In the genomic region with DNA sequence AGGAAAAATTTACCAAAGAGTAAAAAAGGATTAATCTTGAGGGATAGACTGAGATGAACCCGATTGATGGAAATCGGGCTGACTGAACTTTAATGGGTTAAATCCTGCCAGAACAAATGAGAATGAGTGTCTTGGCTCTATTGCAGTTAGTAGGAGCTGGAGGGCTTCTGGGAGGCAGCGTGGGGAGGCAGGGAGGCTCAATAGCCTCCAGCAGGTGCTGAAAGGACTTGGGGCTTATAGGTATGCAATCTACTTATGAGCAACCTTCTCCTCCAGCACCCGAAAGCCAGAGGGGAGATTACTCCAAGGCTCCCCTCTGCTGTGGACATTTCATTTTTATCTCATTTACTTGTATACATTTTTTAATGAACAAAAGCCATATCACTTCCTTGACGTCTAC, we compare ENCODE assay signal across 10 cellular contexts. TPM values are rescaled to one million over a fixed set of nuclear protein-coding genes. Genes with fewer than 3 reads are reported as not detected.
DNase-seq lines count a peak whose midpoint lies in the region; ATAC-seq, FAIRE-seq and TF ChIP-seq lines count a peak whose summit lies in the region.
"Had no signal": no experiment of that assay in that cellular context is flagged by ENCODE, and none has a peak within 500 bp of the region (broad histone marks: within the 10 kb centered on the region; RNA-seq: fewer than 3 reads in every experiment).

No MANE protein-coding gene starts in this region.

- peak overlapping the region; percentile 93 for H3K4me2 ChIP-seq in keratinocyte (ENCODE audit: control insufficient read depth, extremely low read depth, insufficient read depth, low read depth, low read length)

- no peak for TF ChIP-seq CTCF in keratinocyte (optimal IDR thresholded peaks at IDR 0.05 in 1 of 3, IDR thresholded peaks at IDR 0.05 in 1 of 3, conservative IDR thresholded peaks at IDR 0.05 in 1 of 3; ENCODE audit: extremely low read depth in 1 of 3, insufficient read depth in 2 of 3, low read length in 3 of 3)
- TF ChIP-seq CTCF in adrenal gland (IDR thresholded peaks at IDR 0.05), result no peak

- H4K20me1 ChIP-seq in keratinocyte (ENCODE audit: control insufficient read depth, extremely low read depth, insufficient read depth, low read length), result no peaks in the 10 kb centered on the region

- intact Hi-C loops in adrenal gland (cut with DNase I), result loop anchor here in 1 of 2 donors (10.0 kb wide), 2 partner anchors 54 to 154 kb away; partner anchors contain the start of gene RIOX2

- H3K4me1 Mint-ChIP-seq in activated naive CD4-positive, alpha-beta T cell treated with anti-CD3 and anti-CD28 coated beads, Interleukin-2, amount 10 ng/mL, durations not matched to agents 7 days and 5 days, result peaks cover 33% of the 10 kb centered on the region
- H3K4me1 Mint-ChIP-seq in activated naive CD8-positive, alpha-beta T cell treated with anti-CD3 and anti-CD28 coated beads for 36 hours, result peaks cover 19% of the 10 kb centered on the region

- H3K9me3 ChIP-seq in keratinocyte (ENCODE audit: control insufficient read depth, low read depth, low read length) (no peaks in the 10 kb centered on the region), thymus (ENCODE audit: control insufficient read depth) (no peaks in the 10 kb centered on the region), adrenal gland (replicated peaks in 1 of 3) (no peaks in the 10 kb centered on the region)

- H3K27me3 ChIP-seq in keratinocyte (ENCODE audit: control insufficient read depth, extremely low read depth, insufficient read depth, low read length) (no peaks in the 10 kb centered on the region), thymus (ENCODE audit: control insufficient read depth, insufficient read depth) (peaks cover 8% of the 10 kb centered on the region), adrenal gland (no peaks in the 10 kb centered on the region)

- peak overlapping the region; percentile 99 for H3K4me3 Mint-ChIP-seq in activated naive CD4-positive, alpha-beta T cell treated with anti-CD3 and anti-CD28 coated beads, Interleukin-2, amount 10 ng/mL, durations not matched to agents 7 days and 5 days
- peak overlapping the region; percentile 76 for H3K4me3 Mint-ChIP-seq in activated naive CD8-positive, alpha-beta T cell treated with anti-CD3 and anti-CD28 coated beads for 36 hours

- H3K27me3 Mint-ChIP-seq in activated naive CD4-positive, alpha-beta T cell treated with anti-CD3 and anti-CD28 coated beads, Interleukin-2, amount 10 ng/mL, durations not matched to agents 7 days and 5 days, result peaks cover 39% of the 10 kb centered on the region
- peaks cover 29% of the 10 kb centered on the region for H3K27me3 Mint-ChIP-seq in activated naive CD8-positive, alpha-beta T cell treated with anti-CD3 and anti-CD28 coated beads for 36 hours

- H3K4me3 ChIP-seq in keratinocyte (ENCODE audit: control insufficient read depth in 2 of 3, extremely low read depth in 1 of 3, insufficient read depth in 2 of 3, low read depth in 1 of 3, low read length in 3 of 3), result peak overlapping the region in 1 of 3 experiments; percentile 93
- peak overlapping the region; percentile 55 for H3K4me3 ChIP-seq in thymus (ENCODE audit: low read length)
- peak overlapping the region in 1 of 4 donors; percentile 68 for H3K4me3 ChIP-seq in adrenal gland

- dilution Hi-C loops in keratinocyte (cut with MboI; ENCODE audit: extremely low pct_ligation_motif_present, low sequenced_read_pairs), result no loop called here

- H3K4me1 ChIP-seq in keratinocyte (ENCODE audit: control insufficient read depth, extremely low read depth, insufficient read depth, low read length) (peaks cover 16% of the 10 kb centered on the region), thymus (ENCODE audit: control insufficient read depth, insufficient read depth, low read length) (peaks cover 2% of the 10 kb centered on the region), adrenal gland (replicated peaks in 1 of 2) (peaks cover 0 to 18% of the 10 kb centered on the region in 2 donors)

- no peak for TF ChIP-seq POLR2A in adrenal gland (IDR thresholded peaks at IDR 0.05)

- H3K9me1 ChIP-seq in keratinocyte (ENCODE audit: control insufficient read depth, extremely low read depth, insufficient read depth, low read length), result no peaks in the 10 kb centered on the region

- CTCF ChIA-PET in activated naive CD4-positive, alpha-beta T cell treated with anti-CD3 and anti-CD28 coated beads, Interleukin-2, amount 10 ng/mL, durations not matched to agents 7 days and 5 days (lab: Charles Lee), result interaction anchor here (0.5 to 4.0 kb wide), 8 partner anchors 24 to 217 kb away, joined by 3 to 22 read pairs (median 6); no protein-coding TSS in a partner anchor

- peak overlapping the region; percentile 85 for H3K27ac Mint-ChIP-seq in activated naive CD4-positive, alpha-beta T cell treated with anti-CD3 and anti-CD28 coated beads, Interleukin-2, amount 10 ng/mL, durations not matched to agents 7 days and 5 days
- H3K27ac Mint-ChIP-seq in activated naive CD4-positive, alpha-beta T cell treated with anti-CD3 and anti-CD28 coated beads, Interleukin-2, amount 50 U/mL, for 72 hours, result peak overlapping the region in 1 of 2 donors; percentile 28
- H3K27ac Mint-ChIP-seq in activated naive CD8-positive, alpha-beta T cell treated with anti-CD3 and anti-CD28 coated beads for 36 hours, result no peak overlapping the region

- WGBS in thymus, result 85% methylated on average over 5 of the region's 5 CpGs
- WGBS in adrenal gland, 4 donors, result 81 to 89% (median 84%) methylated on average over 5 of the region's 5 CpGs

- no peak overlapping the region for H3K9ac ChIP-seq in keratinocyte (ENCODE audit: control insufficient read depth, extremely low read depth, insufficient read depth, low read length)

- ATAC-seq in activated naive CD4-positive, alpha-beta T cell treated with anti-CD3 and anti-CD28 coated beads, Interleukin-2, amount 50 U/mL, for 72 hours, result no peak

- H3K79me2 ChIP-seq in keratinocyte (ENCODE audit: control insufficient read depth, insufficient read depth, low read length), result peaks cover 18% of the 10 kb centered on the region

- no peak overlapping the region for H2AFZ ChIP-seq in keratinocyte (ENCODE audit: control insufficient read depth, low read length)

- FAIRE-seq in keratinocyte (lab: Jason Lieb, UNC), result no peak
- FAIRE-seq: colon had no signal

- peak; percentile 20 for DNase-seq in activated naive CD4-positive, alpha-beta T cell treated with anti-CD3 and anti-CD28 coated beads, Interleukin-2, amount 10 ng/mL, durations not matched to agents 7 days and 5 days
- DNase-seq in activated naive CD4-positive, alpha-beta T cell treated with anti-CD3 and anti-CD28 coated beads, Interleukin-2, amount 50 U/mL, for 72 hours (ENCODE audit: low spot score in 2 of 2), result no peak
- no peak for DNase-seq in activated naive CD8-positive, alpha-beta T cell treated with anti-CD3 and anti-CD28 coated beads for 36 hours
- no peak for DNase-seq in keratinocyte (ENCODE audit: low read depth, low spot score)
- no peak for DNase-seq in mesenteric fat pad (ENCODE audit: low spot score)
- no peak for DNase-seq in SW480 (ENCODE audit: low spot score)
- no peak for DNase-seq in adrenal gland
- DNase-seq: KG1 had no signal

- H3K36me3 ChIP-seq in keratinocyte (ENCODE audit: control insufficient read depth in 2 of 2, extremely low read depth in 1 of 2, insufficient read depth in 2 of 2, low read length in 2 of 2) (no peaks in the 10 kb centered on the region), thymus (ENCODE audit: control insufficient read depth, insufficient read depth) (no peaks in the 10 kb centered on the region), adrenal gland (replicated peaks in 1 of 2) (no peaks in the 10 kb centered on the region)

- no peaks in the 10 kb centered on the region for H3K9me3 Mint-ChIP-seq in activated naive CD4-positive, alpha-beta T cell treated with anti-CD3 and anti-CD28 coated beads, Interleukin-2, amount 10 ng/mL, durations not matched to agents 7 days and 5 days
- no peaks in the 10 kb centered on the region for H3K9me3 Mint-ChIP-seq in activated naive CD4-positive, alpha-beta T cell treated with anti-CD3 and anti-CD28 coated beads, Interleukin-2, amount 50 U/mL, for 72 hours
- H3K9me3 Mint-ChIP-seq in activated naive CD8-positive, alpha-beta T cell treated with anti-CD3 and anti-CD28 coated beads for 36 hours, result no peaks in the 10 kb centered on the region

- no peak overlapping the region for H3K27ac ChIP-seq in keratinocyte (ENCODE audit: control insufficient read depth, insufficient read depth, low read length)
- H3K27ac ChIP-seq in thymus (ENCODE audit: low read depth), result no peak overlapping the region
- H3K27ac ChIP-seq in adrenal gland, result no peak overlapping the region

- peaks cover 2% of the 10 kb centered on the region for H3K36me3 Mint-ChIP-seq in activated naive CD4-positive, alpha-beta T cell treated with anti-CD3 and anti-CD28 coated beads, Interleukin-2, amount 10 ng/mL, durations not matched to agents 7 days and 5 days
- H3K36me3 Mint-ChIP-seq in activated naive CD4-positive, alpha-beta T cell treated with anti-CD3 and anti-CD28 coated beads, Interleukin-2, amount 50 U/mL, for 72 hours, result peaks cover 13 to 21% of the 10 kb centered on the region in 2 donors
- no peaks in the 10 kb centered on the region for H3K36me3 Mint-ChIP-seq in activated naive CD8-positive, alpha-beta T cell treated with anti-CD3 and anti-CD28 coated beads for 36 hours

RNA-seq across cellular contexts. Expression of gene CRYBG3, which starts 1.0 kb away (rescaled TPM):
- 10 to 100 TPM in 1 of 2 donors, 1 to 10 TPM in 1; 1.3 to 10.6 TPM for total RNA-seq in activated naive CD4-positive, alpha-beta T cell treated with anti-CD3 and anti-CD28 coated beads, Interleukin-2, amount 50 U/mL, for 72 hours
- 1 to 10 TPM; 2.2 to 2.5 TPM for total RNA-seq in activated naive CD8-positive, alpha-beta T cell treated with anti-CD3 and anti-CD28 coated beads for 36 hours
- 5.4 to 6.9 TPM (median 5.5 TPM) in 3 replicates for polyA plus RNA-seq in keratinocyte
- 15.3 TPM for polyA plus RNA-seq in keratinocyte (2011; ENCODE audit: low read depth)
- polyA plus RNA-seq in keratinocyte (2011; cell fraction: cytosol; rRNA removed), result 1.6 and 2.5 TPM in 2 replicates
- 10.0 and 14.5 TPM in 2 replicates for polyA plus RNA-seq in keratinocyte (2011; cell fraction: nucleus; rRNA removed)
- 4.5 and 4.8 TPM in 2 replicates for polyA plus RNA-seq in keratinocyte (2012; ENCODE audit: low replicate concordance)
- polyA minus RNA-seq in keratinocyte, result 7.9 to 21.2 TPM (median 11.8 TPM) in 3 replicates
- polyA minus RNA-seq in keratinocyte (2011; cell fraction: cytosol; rRNA and poly(A)+ RNA removed), result 5.6 TPM
- polyA minus RNA-seq in keratinocyte (2011; cell fraction: nucleus; rRNA and poly(A)+ RNA removed), result 23.3 and 37.2 TPM in 2 replicates
- polyA plus RNA-seq in thymus, result 5.4 TPM
- 39.4 TPM for total RNA-seq in mesenteric fat pad
- 10 to 100 TPM; 11.0 to 25.0 (median 15.8) TPM for total RNA-seq in adrenal gland
- polyA plus RNA-seq in adrenal gland, result 1 to 10 TPM; 2.7 to 8.3 (median 3.1) TPM

RNA-seq across cellular contexts. Expression of gene ARL6, which starts 56.2 kb away (rescaled TPM):
- total RNA-seq in activated naive CD4-positive, alpha-beta T cell treated with anti-CD3 and anti-CD28 coated beads, Interleukin-2, amount 50 U/mL, for 72 hours, result 1 to 10 TPM; 1.9 to 5.5 TPM
- 1 to 10 TPM; 6.9 to 7.0 TPM for total RNA-seq in activated naive CD8-positive, alpha-beta T cell treated with anti-CD3 and anti-CD28 coated beads for 36 hours
- polyA plus RNA-seq in keratinocyte (4.2 to 8.3 TPM (median 7.4 TPM) in 3 replicates), thymus (3.8 TPM), adrenal gland (1 to 10 TPM; 3.1 to 9.9 (median 5.3) TPM)
- 1.6 TPM for polyA plus RNA-seq in keratinocyte (2011; ENCODE audit: low read depth)
- 2.9 and 6.7 TPM in 2 replicates for polyA plus RNA-seq in keratinocyte (2011; cell fraction: cytosol; rRNA removed)
- 5.1 and 6.3 TPM in 2 replicates for polyA plus RNA-seq in keratinocyte (2011; cell fraction: nucleus; rRNA removed)
- 2.9 and 4.4 TPM in 2 replicates for polyA plus RNA-seq in keratinocyte (2012; ENCODE audit: low replicate concordance)
- 3.2 to 12.5 TPM (median 10.1 TPM) in 3 replicates for polyA minus RNA-seq in keratinocyte
- 2.7 TPM for polyA minus RNA-seq in keratinocyte (2011; cell fraction: cytosol; rRNA and poly(A)+ RNA removed)
- polyA minus RNA-seq in keratinocyte (2011; cell fraction: nucleus; rRNA and poly(A)+ RNA removed), result 5.4 and 8.9 TPM in 2 replicates
- total RNA-seq in mesenteric fat pad (4.0 TPM), adrenal gland (1 to 10 TPM; 4.5 to 8.2 (median 6.9) TPM)
